ENCODE assay signal across 8 cellular contexts in the genomic region with DNA sequence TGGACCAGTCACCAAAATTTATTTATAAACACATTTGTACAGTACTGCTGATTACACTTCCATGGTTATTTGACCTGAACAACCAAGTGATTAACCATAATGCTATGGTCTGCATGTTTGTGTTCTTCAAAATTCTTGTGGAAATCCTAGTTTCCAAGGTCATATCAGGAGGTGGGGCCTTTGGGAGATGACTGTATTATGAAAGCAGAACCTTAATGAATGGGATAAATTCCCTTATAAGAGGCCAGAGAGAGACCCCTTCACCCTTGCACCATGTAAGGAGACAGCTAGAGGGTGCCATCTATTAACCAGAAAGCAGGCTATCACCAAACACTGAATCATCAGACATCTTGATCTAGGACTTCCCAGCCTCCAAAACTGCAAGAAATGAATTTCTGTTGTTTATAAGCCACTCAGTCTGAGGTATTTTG. TPM values are rescaled to one million over a fixed set of nuclear protein-coding genes. Genes with fewer than 3 reads are reported as not detected.
A peak's percentile ranks its signal among the peaks of the same experiment; 100 is the strongest.
DNase-seq lines count a peak whose midpoint lies in the region; ATAC-seq and TF ChIP-seq lines count a peak whose summit lies in the region.

No MANE protein-coding gene starts in this region.

- TF ChIP-seq CTCF in BJ (IDR thresholded peaks at IDR 0.05; ENCODE audit: insufficient read depth, low read depth, low read length) (0 out of 2 replicates have a peak, but pooled peaks have one; percentile 29), GM10266 (IDR thresholded peaks at IDR 0.05; ENCODE audit: control insufficient read depth, insufficient read depth, low read depth, missing control alignments) (peak; percentile 57)

- no peak for ATAC-seq in HG03460 (IDR thresholded peaks at IDR 0.05; ENCODE audit: unreplicated experiment)
- ATAC-seq in HG03520 (IDR thresholded peaks at IDR 0.05; ENCODE audit: unreplicated experiment), result no peak

- H3K36me3 ChIP-seq in BJ (ENCODE audit: control insufficient read depth, insufficient read depth, low read length), result no peaks in the 10 kb centered on the region

- DNase-seq in BJ (ENCODE audit: low read depth) (peak; percentile 7), GM10266 (ENCODE audit: extremely low spot score) (peak; percentile 49), OCI-M1 (lab: John Stamatoyannopoulos, UW) (peak; percentile 62), dedifferentiated amniotic fluid mesenchymal stem cell (ENCODE audit: extremely low spot score) (peak; percentile 19), non-pigmented ciliary epithelial cell (ENCODE audit: low read depth) (peak; percentile 13)
- DNase-seq in stimulated activated CD4-positive, alpha-beta T cell treated with anti-CD3 and anti-CD28 coated beads, Interleukin-15, amount 100 ng/mL, for 24 hours, result no peak

- no peaks in the 10 kb centered on the region for H3K27me3 ChIP-seq in BJ (ENCODE audit: control insufficient read depth, insufficient read depth, low read length)

- no peak overlapping the region for H3K4me3 ChIP-seq in BJ (ENCODE audit: low read depth, low read length)

- CTCF ChIA-PET in BJ (lab: Yijun Ruan, JAX), result no interaction called here

- POLR2A ChIA-PET in BJ (lab: Charles Lee), result interaction anchor here (0.6 kb wide), 1 partner anchor 1001 kb away, joined by 9 read pairs; no protein-coding TSS in a partner anchor

RNA-seq across cellular contexts. Expression of a gene that starts 1.9 kb away (rescaled TPM):
- 2.3 and 2.6 TPM in 2 replicates for polyA plus RNA-seq in BJ (2011; rRNA removed)
- polyA minus RNA-seq in BJ (2011; rRNA and poly(A)+ RNA removed), result 4.3 and 7.6 TPM in 2 replicates

RNA-seq across cellular contexts. Expression of a gene that starts 28.3 kb away (rescaled TPM):
- 30.8 and 68.5 TPM in 2 replicates for polyA plus RNA-seq in BJ (2011; rRNA removed)
- polyA minus RNA-seq in BJ (2011; rRNA and poly(A)+ RNA removed), result 4.3 and 6.7 TPM in 2 replicates
